20 cellular contexts compared by ENCODE assay signal in genomic region chr12:64480148-64480547, GRCh38.
"Had no signal": no experiment of that assay in that cellular context is flagged by ENCODE, and none has a peak within 500 bp of the region (broad histone marks: within the 10 kb centered on the region; RNA-seq: fewer than 3 reads in every experiment).

No MANE protein-coding gene starts in this region.

- H3K4me1 Mint-ChIP-seq: activated CD4-positive, alpha-beta T cell treated with anti-CD3 and anti-CD28 coated beads for 36 hours; brain; T-helper 17 cell had no signal

- H3K4me1 ChIP-seq: tibial artery, uterus had no signal

- H3K27ac Mint-ChIP-seq: activated CD4-positive, alpha-beta T cell treated with anti-CD3 and anti-CD28 coated beads for 36 hours; activated CD8-positive, alpha-beta T cell treated with anti-CD3 and anti-CD28 coated beads for 36 hours; activated naive CD4-positive, alpha-beta T cell treated with anti-CD3 and anti-CD28 coated beads, Interleukin-2, amount 50 U/mL, for 24 hours; brain; dendritic cell treated with granulocyte-macrophage colony-stimulating factor and Interleukin-4, amounts not matched to agents 40 ng/mL and 50 ng/mL, for 4 days; T-helper 17 cell had no signal

- H3K4me3 ChIP-seq: skin epidermis, tibial artery, uterus had no signal

- H3K9me3 Mint-ChIP-seq: activated naive CD4-positive, alpha-beta T cell treated with anti-CD3 and anti-CD28 coated beads, Interleukin-2, amount 50 U/mL, for 24 hours; natural killer cell had no signal

- H3K27me3 ChIP-seq: tibial artery, uterus had no signal

- H3K36me3 ChIP-seq: uterus had no signal

- DNase-seq: activated CD4-positive, alpha-beta T cell treated with anti-CD3 and anti-CD28 coated beads for 36 hours; activated CD8-positive, alpha-beta T cell treated with anti-CD3 and anti-CD28 coated beads for 36 hours; activated effector memory CD4-positive, alpha-beta T cell treated with anti-CD3 and anti-CD28 coated beads, Interleukin-2, amount 50 U/mL, for 16 hours; activated T-cell treated with anti-CD3 and anti-CD28 coated beads, Interleukin-2, amount 50 U/mL, for 4 hours; amygdala; cerebellar nuclear complex; effector memory CD4-positive, alpha-beta T cell; hypothalamus; mesenchymal stem cell; natural killer cell; stimulated activated CD4-positive, alpha-beta T cell treated with anti-CD3 and anti-CD28 coated beads, Interleukin-15, amount 100 ng/mL, for 24 hours; stimulated activated CD4-positive, alpha-beta T cell treated with anti-CD3 and anti-CD28 coated beads, Interleukin-4, amount 100 ng/mL, for 1 hour; stimulated activated naive CD4-positive, alpha-beta T cell; T-helper 17 cell; tibial artery; uterus had no signal

- H3K27ac ChIP-seq: skin epidermis, tibial artery, uterus had no signal

- H3K4me3 Mint-ChIP-seq: activated CD4-positive, alpha-beta T cell treated with anti-CD3 and anti-CD28 coated beads for 36 hours; activated CD8-positive, alpha-beta T cell treated with anti-CD3 and anti-CD28 coated beads for 36 hours; activated naive CD4-positive, alpha-beta T cell treated with anti-CD3 and anti-CD28 coated beads, Interleukin-2, amount 50 U/mL, for 24 hours; activated T-cell treated with anti-CD3 and anti-CD28 coated beads, Interleukin-2, amount 50 U/mL, for 4 hours; brain; dendritic cell treated with granulocyte-macrophage colony-stimulating factor and Interleukin-4, amounts not matched to agents 40 ng/mL and 50 ng/mL, for 4 days; natural killer cell; T-helper 17 cell had no signal

- ATAC-seq: activated CD4-positive, alpha-beta T cell treated with anti-CD3 and anti-CD28 coated beads for 36 hours; activated CD8-positive, alpha-beta T cell treated with anti-CD3 and anti-CD28 coated beads for 36 hours; activated T-cell treated with anti-CD3 and anti-CD28 coated beads, Interleukin-2, amount 50 U/mL, for 4 hours; natural killer cell; T-helper 17 cell had no signal

- H3K27me3 Mint-ChIP-seq: activated CD4-positive, alpha-beta T cell treated with anti-CD3 and anti-CD28 coated beads for 36 hours; activated CD8-positive, alpha-beta T cell treated with anti-CD3 and anti-CD28 coated beads for 36 hours; activated naive CD4-positive, alpha-beta T cell treated with anti-CD3 and anti-CD28 coated beads, Interleukin-2, amount 50 U/mL, for 24 hours; brain; dendritic cell treated with granulocyte-macrophage colony-stimulating factor and Interleukin-4, amounts not matched to agents 40 ng/mL and 50 ng/mL, for 4 days; T-helper 17 cell had no signal
